In genomic region chr14:104368751-104369100, GRCh38 we compare ENCODE assay signal across 26 cellular contexts.
"Had no signal": no experiment of that assay in that cellular context is flagged by ENCODE, and none has a peak within 500 bp of the region (broad histone marks: within the 10 kb centered on the region; RNA-seq: fewer than 3 reads in every experiment).

No MANE protein-coding gene starts in this region.

- H3K9me3 ChIP-seq: MG63 had no signal

- H3K27ac ChIP-seq: SK-N-MC had no signal

- H3K4me1 Mint-ChIP-seq: activated B cell treated with CpG ODN at 0.5 μM for 24 hours; activated CD4-positive, alpha-beta T cell treated with anti-CD3 and anti-CD28 coated beads, Interleukin-2, amount 10 ng/mL, durations not matched to agents 24 days and 14 days; activated T-helper 17 cell treated with anti-CD3 and anti-CD28 coated beads, Interleukin-2, amount 50 U/mL, for 72 hours had no signal

- ATAC-seq: activated T-helper 17 cell treated with anti-CD3 and anti-CD28 coated beads, Interleukin-2, amount 50 U/mL, for 72 hours; PC-3; T-cell had no signal

- FAIRE-seq: RCC 7860, TTC549 had no signal

- H3K27ac Mint-ChIP-seq: activated B cell treated with CpG ODN at 0.5 μM for 24 hours; activated CD4-positive, alpha-beta T cell treated with anti-CD3 and anti-CD28 coated beads, Interleukin-2, amount 10 ng/mL, durations not matched to agents 24 days and 14 days; activated naive CD4-positive, alpha-beta T cell treated with anti-CD3 and anti-CD28 coated beads for 36 hours; activated naive CD8-positive, alpha-beta T cell; activated T-helper 17 cell treated with anti-CD3 and anti-CD28 coated beads, Interleukin-2, amount 50 U/mL, for 72 hours; T-cell had no signal

- H3K36me3 ChIP-seq: MG63 had no signal

- H3K4me3 Mint-ChIP-seq: activated B cell treated with CpG ODN at 0.5 μM for 24 hours; activated CD4-positive, alpha-beta T cell treated with anti-CD3 and anti-CD28 coated beads, Interleukin-2, amount 10 ng/mL, durations not matched to agents 24 days and 14 days; activated naive CD4-positive, alpha-beta T cell treated with anti-CD3 and anti-CD28 coated beads for 36 hours; activated naive CD8-positive, alpha-beta T cell; activated T-helper 17 cell treated with anti-CD3 and anti-CD28 coated beads, Interleukin-2, amount 50 U/mL, for 72 hours; T-cell had no signal

- H3K27me3 ChIP-seq: MG63 had no signal

- H3K27me3 Mint-ChIP-seq: activated CD4-positive, alpha-beta T cell treated with anti-CD3 and anti-CD28 coated beads, Interleukin-2, amount 10 ng/mL, durations not matched to agents 24 days and 14 days; activated naive CD8-positive, alpha-beta T cell; activated T-helper 17 cell treated with anti-CD3 and anti-CD28 coated beads, Interleukin-2, amount 50 U/mL, for 72 hours had no signal

- DNase-seq: activated B cell treated with CpG ODN at 0.5 μM for 24 hours; activated CD4-positive, alpha-beta T cell treated with anti-CD3 and anti-CD28 coated beads for 1 hour; activated CD4-positive, alpha-beta T cell treated with anti-CD3 and anti-CD28 coated beads, Interleukin-2, amount 10 ng/mL, durations not matched to agents 24 days and 14 days; activated CD4-positive, alpha-beta T cell treated with anti-CD3 and anti-CD28 coated beads, Interleukin-2, amount 50 U/mL, for 48 hours; activated CD8-positive, alpha-beta memory T cell treated with anti-CD3 and anti-CD28 coated beads for 24 hours; activated gamma-delta T cell; activated naive CD4-positive, alpha-beta T cell treated with anti-CD3 and anti-CD28 coated beads for 36 hours; activated T-cell treated with anti-CD3 and anti-CD28 coated beads for 4 hours; activated T-cell treated with anti-CD3 and anti-CD28 coated beads, Interleukin-2, amount 50 U/mL, for 48 hours; amygdala; caudate nucleus; MG63; MV-4-11; NCI-H1436 treated with DMSO at 0.1 percent for 48 hours; NCI-H187 treated with DMSO at 0.1 percent for 48 hours; NCI-H2081 treated with DMSO at 0.1 percent for 48 hours; NCI-H524; PC-3; T-cell; T-helper 2 cell; T1000 had no signal

- H3K4me3 ChIP-seq: MG63, SK-N-MC had no signal

- H3K36me3 Mint-ChIP-seq: activated naive CD8-positive, alpha-beta T cell had no signal

- H3K9me3 Mint-ChIP-seq: activated B cell treated with CpG ODN at 0.5 μM for 24 hours; activated CD4-positive, alpha-beta T cell treated with anti-CD3 and anti-CD28 coated beads, Interleukin-2, amount 10 ng/mL, durations not matched to agents 24 days and 14 days; activated naive CD4-positive, alpha-beta T cell treated with anti-CD3 and anti-CD28 coated beads for 36 hours; activated T-helper 17 cell treated with anti-CD3 and anti-CD28 coated beads, Interleukin-2, amount 50 U/mL, for 72 hours had no signal
